2 cellular contexts compared by ENCODE assay signal in the genomic region with DNA sequence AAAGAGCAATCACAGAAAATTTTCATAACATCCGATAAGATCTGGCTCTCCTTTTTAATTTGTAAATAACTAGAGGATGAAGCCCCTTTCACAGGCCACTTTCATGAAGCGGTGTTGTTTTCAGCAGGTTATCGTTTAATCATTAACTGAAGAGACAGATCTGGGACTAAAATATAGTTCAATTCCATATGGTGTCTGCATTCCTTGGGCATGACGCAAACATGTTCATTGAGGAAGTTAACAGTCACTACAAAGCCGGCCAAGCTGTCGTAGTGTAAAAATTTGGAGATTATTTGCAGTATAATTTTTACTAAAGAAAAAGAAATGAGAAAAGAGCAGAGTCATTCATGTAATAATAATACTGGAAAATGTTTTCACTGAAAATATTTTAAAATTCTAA.
TF ChIP-seq lines count a peak whose summit lies in the region.

No MANE protein-coding gene starts in this region.

TF ChIP-seq in HepG2, 621 proteins besides CTCF, POLR2A, EP300 and RAD21 (continued from another document):
- no peak for TF ChIP-seq CERS6 (CRISPR knock-in tag; IDR thresholded peaks at IDR 0.05)

TF ChIP-seq in SK-N-SH, 30 proteins besides CTCF, POLR2A, EP300 and RAD21 (continued from another document):
- TF ChIP-seq GATA2 (CRISPR knock-in tag; IDR thresholded peaks at IDR 0.05): no peak
